In the genomic region with DNA sequence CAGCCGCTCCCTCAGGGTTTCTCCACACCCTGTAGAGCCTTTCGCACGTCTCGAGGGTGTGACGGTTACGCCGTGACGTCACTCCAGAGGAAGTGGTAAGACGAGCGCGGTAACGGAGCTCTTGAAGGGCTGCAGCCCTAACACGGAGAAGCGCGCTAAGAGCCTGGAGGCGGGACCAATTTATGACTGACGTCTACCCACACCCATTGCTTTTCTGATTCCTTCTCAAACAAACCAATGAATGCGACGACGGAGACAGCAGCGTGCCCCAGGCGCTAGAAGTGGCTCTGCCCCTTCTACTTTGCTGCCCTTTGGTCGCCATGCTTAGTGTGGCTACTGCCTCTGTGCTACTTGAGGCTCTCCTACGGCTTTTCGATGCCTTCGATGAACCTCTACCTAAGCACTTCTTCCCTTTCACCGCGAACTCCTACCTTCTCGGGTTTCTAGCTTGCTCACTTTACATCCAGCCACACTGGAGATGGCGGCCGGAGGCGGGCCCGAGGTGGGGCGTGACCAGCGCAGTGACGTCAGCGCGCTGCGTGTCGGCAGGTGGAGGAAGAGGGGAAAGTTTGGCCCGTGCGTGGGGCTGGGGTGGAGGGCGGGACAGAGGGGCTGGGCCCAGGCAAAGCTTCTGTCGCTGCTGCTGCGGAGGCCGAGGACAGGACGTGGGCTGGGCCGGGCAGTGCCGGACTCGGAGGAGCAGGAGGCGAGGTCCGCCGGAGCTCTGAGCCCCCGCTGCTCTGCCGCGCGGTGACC, we compare ENCODE assay signal across 8 cellular contexts. TPM values are rescaled to one million over a fixed set of nuclear protein-coding genes. Genes with fewer than 3 reads are reported as not detected.
DNase-seq lines count a peak whose midpoint lies in the region; ATAC-seq and TF ChIP-seq lines count a peak whose summit lies in the region.

A gene (plus strand): TSS at position 572 of the 756 bp plus-strand sequence. CDS start 340 bp downstream, outside the sequence.

- peak within 1 kb of the TSS; percentile 93 for H3K4me2 ChIP-seq in PC-3 (ENCODE audit: low read length)

- no peak for TF ChIP-seq EP300 in Ishikawa (IDR thresholded peaks at IDR 0.05; ENCODE audit: borderline replicate concordance)

- peaks cover 3% of the 10 kb centered on the region for H3F3A ChIP-seq in PC-3 (ENCODE audit: low read length, unreplicated experiment)

- CTCF ChIA-PET in PC-3 (lab: Charles Lee) = interaction anchor here (0.6 to 1.4 kb wide), 3 partner anchors 21 to 182 kb away, joined by 3 to 5 read pairs (median 4); a partner anchor contains a TSS

- H3K27me3 ChIP-seq in PC-3 (ENCODE audit: low read length) = no peaks in the 10 kb centered on the region
- no peaks in the 10 kb centered on the region for H3K27me3 ChIP-seq in mononuclear cell (ENCODE audit: insufficient read depth, low read length)

- H3K79me2 ChIP-seq in PC-3 (ENCODE audit: low read length) = peaks cover 48% of the 10 kb centered on the region

- H3K9me2 ChIP-seq in PC-3 (replicated peaks; ENCODE audit: low read length) = no peaks in the 10 kb centered on the region

- peak within 1 kb of the TSS; percentile 93 for H2AFZ ChIP-seq in PC-3 (ENCODE audit: low read length)

- TF ChIP-seq RAD21 in Ishikawa (IDR thresholded peaks at IDR 0.05; ENCODE audit: low read depth) = no peak

- ATAC-seq in GM21529 (IDR thresholded peaks at IDR 0.05; ENCODE audit: unreplicated experiment) = peak; percentile 90
- ATAC-seq in PC-3 = peak; percentile 84

- H3K4me3 ChIP-seq in PC-3 (ENCODE audit: low read length) = peak within 1 kb of the TSS; percentile 94
- H3K4me3 ChIP-seq in epithelial cell of esophagus (ENCODE audit: low read length) = peak within 1 kb of the TSS; percentile 77
- H3K4me3 ChIP-seq in mononuclear cell (ENCODE audit: low read length) = peak within 1 kb of the TSS; percentile 68

- POLR2A ChIA-PET in PC-3 (lab: Charles Lee; ENCODE audit: unreplicated experiment) = interaction anchor here (0.7 to 1.8 kb wide), 6 partner anchors 9 to 317 kb away, joined by 3 to 22 read pairs (median 4); a partner anchor contains a TSS

- peak; percentile 97 for DNase-seq in DMS 273 treated with DMSO at 0.1 percent for 48 hours (lab: John Stamatoyannopoulos, UW)
- peak; percentile 100 for DNase-seq in PC-3
- peak; percentile 94 for DNase-seq in activated T-cell treated with anti-CD3 and anti-CD28 coated beads for 48 hours (ENCODE audit: low read depth)
- DNase-seq in epithelial cell of esophagus (ENCODE audit: low read depth) = peak; percentile 100
- DNase-seq in stimulated activated CD8-positive, alpha-beta memory T cell treated with anti-CD3 and anti-CD28 coated beads, Interleukin-4, amount 100 ng/mL, for 1 hour (ENCODE audit: low read depth in 2 of 2, low spot score in 1 of 2) = peak; percentile 94

- peak within 1 kb of the TSS; percentile 97 for H3K27ac ChIP-seq in PC-3 (ENCODE audit: low read length)

- H4K20me1 ChIP-seq in PC-3 (ENCODE audit: low read length) = peaks cover 23% of the 10 kb centered on the region

- intact Hi-C loops in PC-3 (cut with micrococcal nuclease) = loop anchor here (1.0 kb wide), 3 partner anchors 28 to 161 kb away; a partner anchor contains a TSS

- peak within 1 kb of the TSS; percentile 96 for H3K9ac ChIP-seq in PC-3 (ENCODE audit: low read length)

- TF ChIP-seq CTCF in PC-3 (conservative IDR thresholded peaks at IDR 0.05; ENCODE audit: low read depth, low read length) (no peak), epithelial cell of esophagus (IDR thresholded peaks at IDR 0.05; ENCODE audit: insufficient read depth, low read depth, low read length, missing control alignments) (no peak)

- no peaks in the 10 kb centered on the region for H3K36me3 ChIP-seq in PC-3 (ENCODE audit: low read depth, low read length)

- no peaks in the 10 kb centered on the region for H3K9me3 ChIP-seq in PC-3 (ENCODE audit: low read length)
- no peaks in the 10 kb centered on the region for H3K9me3 ChIP-seq in mononuclear cell (ENCODE audit: low read depth, low read length)

- peaks cover 44% of the 10 kb centered on the region for H3K4me1 ChIP-seq in PC-3 (ENCODE audit: insufficient read depth, low read length)
- peaks cover 35% of the 10 kb centered on the region for H3K4me1 ChIP-seq in mononuclear cell (ENCODE audit: insufficient read depth, low read length)

- BruUV-seq in PC-3 (replicated peaks; lab: Mats Ljungman, UMichigan) = no TSS peak

TF ChIP-seq in Ishikawa, 13 proteins besides CTCF, POLR2A, EP300 and RAD21:
- TF ChIP-seq CEBPB (IDR thresholded peaks at IDR 0.05) = peak; percentile 38; the same call in 1 of the 2 replicates
- TF ChIP-seq EGR1 (IDR thresholded peaks at IDR 0.05) = peak; percentile 91
- TF ChIP-seq CREB1 (IDR thresholded peaks at IDR 0.05; ENCODE audit: low read depth) = peak; percentile 96
- TF ChIP-seq TAF1 (IDR thresholded peaks at IDR 0.05; ENCODE audit: low read depth) = peak; percentile 66; the same call in 1 of the 2 replicates
- TF ChIP-seq, protein P1, sequence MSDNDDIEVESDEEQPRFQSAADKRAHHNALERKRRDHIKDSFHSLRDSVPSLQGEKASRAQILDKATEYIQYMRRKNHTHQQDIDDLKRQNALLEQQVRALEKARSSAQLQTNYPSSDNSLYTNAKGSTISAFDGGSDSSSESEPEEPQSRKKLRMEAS (IDR thresholded peaks at IDR 0.05) = peak; percentile 55
- TF ChIP-seq, protein P2, sequence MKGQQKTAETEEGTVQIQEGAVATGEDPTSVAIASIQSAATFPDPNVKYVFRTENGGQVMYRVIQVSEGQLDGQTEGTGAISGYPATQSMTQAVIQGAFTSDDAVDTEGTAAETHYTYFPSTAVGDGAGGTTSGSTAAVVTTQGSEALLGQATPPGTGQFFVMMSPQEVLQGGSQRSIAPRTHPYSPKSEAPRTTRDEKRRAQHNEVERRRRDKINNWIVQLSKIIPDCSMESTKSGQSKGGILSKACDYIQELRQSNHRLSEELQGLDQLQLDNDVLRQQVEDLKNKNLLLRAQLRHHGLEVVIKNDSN (IDR thresholded peaks at IDR 0.05) = peak; percentile 63
- no peak; the same call in 1 of the 2 replicates for TF ChIP-seq FOXM1 (IDR thresholded peaks at IDR 0.05; ENCODE audit: borderline replicate concordance, low read depth)
- TF ChIP-seq ZBTB7A (IDR thresholded peaks at IDR 0.05; ENCODE audit: low read depth) = peak; percentile 80; the same call in 1 of the 2 replicates
- TF ChIP-seq TCF12 (IDR thresholded peaks at IDR 0.05; ENCODE audit: low read depth) = peak; percentile 62; the same call in 1 of the 2 replicates
- no peak for TF ChIP-seq TEAD4 (IDR thresholded peaks at IDR 0.05)
- no peak for TF ChIP-seq NFIC (IDR thresholded peaks at IDR 0.05)
- TF ChIP-seq, protein P3, sequence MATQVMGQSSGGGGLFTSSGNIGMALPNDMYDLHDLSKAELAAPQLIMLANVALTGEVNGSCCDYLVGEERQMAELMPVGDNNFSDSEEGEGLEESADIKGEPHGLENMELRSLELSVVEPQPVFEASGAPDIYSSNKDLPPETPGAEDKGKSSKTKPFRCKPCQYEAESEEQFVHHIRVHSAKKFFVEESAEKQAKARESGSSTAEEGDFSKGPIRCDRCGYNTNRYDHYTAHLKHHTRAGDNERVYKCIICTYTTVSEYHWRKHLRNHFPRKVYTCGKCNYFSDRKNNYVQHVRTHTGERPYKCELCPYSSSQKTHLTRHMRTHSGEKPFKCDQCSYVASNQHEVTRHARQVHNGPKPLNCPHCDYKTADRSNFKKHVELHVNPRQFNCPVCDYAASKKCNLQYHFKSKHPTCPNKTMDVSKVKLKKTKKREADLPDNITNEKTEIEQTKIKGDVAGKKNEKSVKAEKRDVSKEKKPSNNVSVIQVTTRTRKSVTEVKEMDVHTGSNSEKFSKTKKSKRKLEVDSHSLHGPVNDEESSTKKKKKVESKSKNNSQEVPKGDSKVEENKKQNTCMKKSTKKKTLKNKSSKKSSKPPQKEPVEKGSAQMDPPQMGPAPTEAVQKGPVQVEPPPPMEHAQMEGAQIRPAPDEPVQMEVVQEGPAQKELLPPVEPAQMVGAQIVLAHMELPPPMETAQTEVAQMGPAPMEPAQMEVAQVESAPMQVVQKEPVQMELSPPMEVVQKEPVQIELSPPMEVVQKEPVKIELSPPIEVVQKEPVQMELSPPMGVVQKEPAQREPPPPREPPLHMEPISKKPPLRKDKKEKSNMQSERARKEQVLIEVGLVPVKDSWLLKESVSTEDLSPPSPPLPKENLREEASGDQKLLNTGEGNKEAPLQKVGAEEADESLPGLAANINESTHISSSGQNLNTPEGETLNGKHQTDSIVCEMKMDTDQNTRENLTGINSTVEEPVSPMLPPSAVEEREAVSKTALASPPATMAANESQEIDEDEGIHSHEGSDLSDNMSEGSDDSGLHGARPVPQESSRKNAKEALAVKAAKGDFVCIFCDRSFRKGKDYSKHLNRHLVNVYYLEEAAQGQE (IDR thresholded peaks at IDR 0.05; ENCODE audit: low read depth) = no peak
- peak; percentile 99 for TF ChIP-seq YY1 (IDR thresholded peaks at IDR 0.05; ENCODE audit: low read depth)

RNA-seq across cellular contexts. Expression of the gene that starts here (rescaled TPM):
- 42.2 and 47.7 TPM in 2 replicates for total RNA-seq in PC-3 (2014; rRNA removed)
- 36.0 TPM for total RNA-seq in mononuclear cell

Comparison
In these comparisons a context has a peak if more than half of its experiments do, and no peak if none do; other contexts are left out.
1. Peak in every context shown above with its lines: DNase-seq, ATAC-seq, H3K4me3 ChIP-seq and H3K27ac ChIP-seq.